1 cellular context compared by ENCODE assay signal in genomic region chr22:39496131-39496838, GRCh38.
TF ChIP-seq lines count a peak whose summit lies in the region.

No MANE protein-coding gene starts in this region.

TF ChIP-seq in GM12878, 131 proteins besides CTCF, POLR2A, EP300 and RAD21:
- TF ChIP-seq IKZF1 (conservative IDR thresholded peaks at IDR 0.05), result peak; percentile 49
- TF ChIP-seq SMAD5 (IDR thresholded peaks at IDR 0.05; ENCODE audit: low read depth), result no peak
- no peak for TF ChIP-seq CBX3 (IDR thresholded peaks at IDR 0.05; ENCODE audit: borderline replicate concordance, low read depth)
- no peak for TF ChIP-seq BCL11A (IDR thresholded peaks at IDR 0.05; ENCODE audit: low read depth, low read length)
- no peak for TF ChIP-seq CREM (IDR thresholded peaks at IDR 0.05; ENCODE audit: low read depth)
- TF ChIP-seq ESRRA (IDR thresholded peaks at IDR 0.05; ENCODE audit: low read length), result no peak
- no peak for TF ChIP-seq SUPT20H (IDR thresholded peaks at IDR 0.05; ENCODE audit: borderline replicate concordance, control insufficient read depth, low read depth, low read length)
- TF ChIP-seq IKZF2 (IDR thresholded peaks at IDR 0.05), result 0 out of 4 replicates have a peak, but pooled peaks of 1 of the 2 experiments have one; percentile 22
- peak; percentile 27; the same call in 1 of the 2 replicates for TF ChIP-seq SMC3 (IDR thresholded peaks at IDR 0.05; ENCODE audit: borderline replicate concordance, low read length)
- TF ChIP-seq ZBTB33 (IDR thresholded peaks at IDR 0.05), result no peak
- TF ChIP-seq ZBTB40 (IDR thresholded peaks at IDR 0.05; ENCODE audit: borderline replicate concordance), result no peak
- peak; percentile 96; the same call in 2 of the 3 replicates for TF ChIP-seq POU2F2 (IDR thresholded peaks at IDR 0.05; ENCODE audit: borderline replicate concordance, low read depth, low read length)
- no peak for TF ChIP-seq IRF5 (IDR thresholded peaks at IDR 0.05; ENCODE audit: borderline replicate concordance)
- no peak for TF ChIP-seq KLF5 (IDR thresholded peaks at IDR 0.05; ENCODE audit: partially characterized antibody)
- TF ChIP-seq PKNOX1 (IDR thresholded peaks at IDR 0.05), result peak; percentile 59; the same call in 1 of the 2 replicates
- no peak for TF ChIP-seq ETV6 (conservative IDR thresholded peaks at IDR 0.05 in 1 of 2, IDR thresholded peaks at IDR 0.05 in 1 of 2; ENCODE audit: borderline replicate concordance in 1 of 2, low read depth in 1 of 2)
- no peak for TF ChIP-seq PBX3 (IDR thresholded peaks at IDR 0.05; ENCODE audit: insufficient replicate concordance, low read depth, low read length)
- no peak for TF ChIP-seq RUNX3 (IDR thresholded peaks at IDR 0.05; ENCODE audit: low read length)
- TF ChIP-seq ZNF24 (IDR thresholded peaks at IDR 0.05), result no peak
- 0 out of 2 replicates have a peak, but pooled peaks have one; percentile 16 for TF ChIP-seq YY1 (IDR thresholded peaks at IDR 0.05; ENCODE audit: low read depth, low read length)
- TF ChIP-seq MYB (IDR thresholded peaks at IDR 0.05; ENCODE audit: borderline replicate concordance, low read depth, low read length), result no peak
- no peak for TF ChIP-seq SREBF1 (IDR thresholded peaks at IDR 0.05; ENCODE audit: low read length)
- no peak for TF ChIP-seq BHLHE40 (IDR thresholded peaks at IDR 0.05; ENCODE audit: borderline replicate concordance in 1 of 2, low read depth in 2 of 2, low read length in 1 of 2)
- no peak for TF ChIP-seq BRCA1 (IDR thresholded peaks at IDR 0.05; ENCODE audit: low read depth, low read length)
